Comparison of ENCODE assay signal across 1 cellular context in the genomic region with DNA sequence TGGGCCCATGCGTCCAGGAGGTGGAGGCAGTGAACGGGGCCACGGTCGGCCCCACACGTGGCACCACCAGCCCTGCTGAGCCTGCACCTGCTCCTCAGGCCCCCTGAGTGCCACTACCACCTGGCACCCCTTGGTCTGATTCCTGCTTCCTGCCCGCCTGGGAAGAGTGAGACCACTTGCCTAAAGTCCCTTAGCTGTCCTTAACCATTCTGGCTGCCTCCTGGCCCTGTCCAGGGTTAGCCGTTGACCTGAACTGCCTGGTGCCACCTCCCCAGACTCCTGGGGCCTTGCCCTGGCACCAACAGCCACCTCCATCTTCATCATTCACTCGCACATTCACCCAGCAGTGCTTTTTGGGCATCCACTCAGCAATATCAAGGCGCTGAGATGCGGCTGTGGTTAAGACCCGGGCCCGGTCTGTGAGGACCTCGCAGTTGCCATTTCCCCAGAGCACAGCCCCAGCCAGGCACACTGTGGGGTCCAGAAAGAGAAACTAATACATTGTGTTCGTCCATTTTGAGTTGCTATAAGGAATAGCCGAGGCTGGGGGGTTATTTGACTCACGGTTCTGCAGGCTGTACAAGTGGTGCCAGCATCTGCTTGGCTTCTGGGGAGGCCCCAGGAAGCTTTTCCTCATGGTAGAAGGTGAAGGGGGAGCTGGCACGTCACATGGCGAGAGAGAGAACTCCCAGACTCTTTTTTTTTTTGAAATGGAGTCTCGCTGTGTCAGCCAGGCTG.
TF ChIP-seq lines count a peak whose summit lies in the region.

No MANE protein-coding gene starts in this region.

TF ChIP-seq in IMR-90, 13 proteins besides CTCF, POLR2A, EP300 and RAD21 (continued from another document):
- TF ChIP-seq, protein P1, sequence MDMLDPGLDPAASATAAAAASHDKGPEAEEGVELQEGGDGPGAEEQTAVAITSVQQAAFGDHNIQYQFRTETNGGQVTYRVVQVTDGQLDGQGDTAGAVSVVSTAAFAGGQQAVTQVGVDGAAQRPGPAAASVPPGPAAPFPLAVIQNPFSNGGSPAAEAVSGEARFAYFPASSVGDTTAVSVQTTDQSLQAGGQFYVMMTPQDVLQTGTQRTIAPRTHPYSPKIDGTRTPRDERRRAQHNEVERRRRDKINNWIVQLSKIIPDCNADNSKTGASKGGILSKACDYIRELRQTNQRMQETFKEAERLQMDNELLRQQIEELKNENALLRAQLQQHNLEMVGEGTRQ (IDR thresholded peaks at IDR 0.05; ENCODE audit: low read depth, low read length), result no peak
- TF ChIP-seq RFX5 (IDR thresholded peaks at IDR 0.05; ENCODE audit: low read depth, low read length) (no peak), BHLHE40 (IDR thresholded peaks at IDR 0.05; ENCODE audit: low read depth, low read length) (no peak), FOS (IDR thresholded peaks at IDR 0.05; ENCODE audit: low read depth, low read length) (no peak)
